Comparison of ENCODE assay signal across 32 cellular contexts in the genomic region with DNA sequence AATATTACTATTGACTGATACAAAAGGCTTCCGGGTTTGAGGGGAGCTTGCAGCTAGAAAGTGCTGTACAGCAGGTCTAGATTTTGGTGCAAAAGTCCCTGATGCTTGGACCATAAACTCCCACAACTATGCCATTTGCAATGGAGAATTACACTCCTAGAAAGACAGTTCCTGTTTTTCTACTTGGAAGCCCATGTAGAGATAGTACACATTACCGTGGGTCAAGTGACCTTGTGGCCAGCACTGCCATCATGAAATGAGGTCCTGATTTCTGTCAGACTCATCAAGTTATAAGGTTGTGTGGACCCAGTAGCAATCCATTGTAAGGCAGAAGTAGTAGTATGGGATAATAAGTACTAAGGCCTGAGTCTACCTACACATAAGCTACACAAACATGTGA. TPM values are rescaled to one million over a fixed set of nuclear protein-coding genes. Genes with fewer than 3 reads are reported as not detected.
"Had no signal": no experiment of that assay in that cellular context is flagged by ENCODE, and none has a peak within 500 bp of the region (broad histone marks: within the 10 kb centered on the region; RNA-seq: fewer than 3 reads in every experiment).

No MANE protein-coding gene starts in this region.

- H3K4me3 ChIP-seq: adrenal gland, body of pancreas, esophagus squamous epithelium, gastroesophageal sphincter had no signal

- ATAC-seq: activated CD4-positive, CD25-positive, alpha-beta regulatory T cell treated with anti-CD3 and anti-CD28 coated beads, Interleukin-2, amount 50 U/mL, for 24 hours; activated CD8-positive, alpha-beta T cell treated with anti-CD3 and anti-CD28 coated beads for 36 hours; activated naive CD8-positive, alpha-beta T cell treated with anti-CD3 and anti-CD28 coated beads, Interleukin-2, amount 50 U/mL, for 24 hours; activated T-cell treated with anti-CD3 and anti-CD28 coated beads, Interleukin-2, amount 50 U/mL, for 4 hours; activated T-helper 17 cell treated with anti-CD3 and anti-CD28 coated beads, Interleukin-2, amount 50 U/mL, for 72 hours; body of pancreas; effector memory CD8-positive, alpha-beta T cell; gastroesophageal sphincter had no signal

- H3K27me3 ChIP-seq: adrenal gland, body of pancreas, gastroesophageal sphincter had no signal

- H3K9me3 ChIP-seq: adrenal gland, body of pancreas, esophagus squamous epithelium, gastroesophageal sphincter had no signal

- DNase-seq: activated B cell treated with CpG ODN at 0.5 μM for 24 hours; activated CD4-positive, alpha-beta T cell treated with anti-CD3 and anti-CD28 coated beads for 48 hours; activated CD4-positive, alpha-beta T cell treated with anti-CD3 and anti-CD28 coated beads, Interleukin-2, amount 50 U/mL, for 4 hours; activated CD8-positive, alpha-beta memory T cell treated with anti-CD3 and anti-CD28 coated beads for 24 hours; activated CD8-positive, alpha-beta T cell treated with anti-CD3 and anti-CD28 coated beads for 36 hours; activated effector memory CD4-positive, alpha-beta T cell treated with Interleukin-2 at 50 U/mL for 16 hours; activated gamma-delta T cell treated with Interleukin-2 at 50 U/mL for 16 hours; activated naive CD4-positive, alpha-beta T cell treated with anti-CD3 and anti-CD28 coated beads, Interleukin-2, amount 50 U/mL, for 16 hours; activated naive CD4-positive, alpha-beta T cell treated with Interleukin-2 at 50 U/mL for 16 hours; activated naive CD8-positive, alpha-beta T cell treated with anti-CD3 and anti-CD28 coated beads, Interleukin-2, amount 50 U/mL, for 24 hours; activated T-cell treated with anti-CD3 and anti-CD28 coated beads, Interleukin-2, amount 50 U/mL, for 4 hours; adrenal gland; amygdala; aorta; body of pancreas; caudate nucleus; cortex of kidney; dermis blood vessel endothelial cell; effector CD4-positive, alpha-beta T cell; effector memory CD8-positive, alpha-beta T cell; esophagus squamous epithelium; foreskin melanocyte; head of caudate nucleus; T-helper 2 cell; WERI-Rb-1 had no signal

- FAIRE-seq: colon had no signal

- H3K27ac ChIP-seq: adrenal gland, body of pancreas, esophagus squamous epithelium, gastroesophageal sphincter, WERI-Rb-1 had no signal

- H3K36me3 ChIP-seq: adrenal gland, esophagus squamous epithelium, gastroesophageal sphincter, WERI-Rb-1 had no signal

- H3K4me1 ChIP-seq: gastroesophageal sphincter had no signal

RNA-seq across cellular contexts. Expression of gene TNFSF8, which starts 42.8 kb away (rescaled TPM):
- total RNA-seq: chondrocyte, dermis blood vessel endothelial cell, fibroblast of lung, fibroblast of villous mesenchyme had no signal
- polyA plus RNA-seq: fibroblast of lung had no signal
